10 cellular contexts compared by ENCODE assay signal in the genomic region with DNA sequence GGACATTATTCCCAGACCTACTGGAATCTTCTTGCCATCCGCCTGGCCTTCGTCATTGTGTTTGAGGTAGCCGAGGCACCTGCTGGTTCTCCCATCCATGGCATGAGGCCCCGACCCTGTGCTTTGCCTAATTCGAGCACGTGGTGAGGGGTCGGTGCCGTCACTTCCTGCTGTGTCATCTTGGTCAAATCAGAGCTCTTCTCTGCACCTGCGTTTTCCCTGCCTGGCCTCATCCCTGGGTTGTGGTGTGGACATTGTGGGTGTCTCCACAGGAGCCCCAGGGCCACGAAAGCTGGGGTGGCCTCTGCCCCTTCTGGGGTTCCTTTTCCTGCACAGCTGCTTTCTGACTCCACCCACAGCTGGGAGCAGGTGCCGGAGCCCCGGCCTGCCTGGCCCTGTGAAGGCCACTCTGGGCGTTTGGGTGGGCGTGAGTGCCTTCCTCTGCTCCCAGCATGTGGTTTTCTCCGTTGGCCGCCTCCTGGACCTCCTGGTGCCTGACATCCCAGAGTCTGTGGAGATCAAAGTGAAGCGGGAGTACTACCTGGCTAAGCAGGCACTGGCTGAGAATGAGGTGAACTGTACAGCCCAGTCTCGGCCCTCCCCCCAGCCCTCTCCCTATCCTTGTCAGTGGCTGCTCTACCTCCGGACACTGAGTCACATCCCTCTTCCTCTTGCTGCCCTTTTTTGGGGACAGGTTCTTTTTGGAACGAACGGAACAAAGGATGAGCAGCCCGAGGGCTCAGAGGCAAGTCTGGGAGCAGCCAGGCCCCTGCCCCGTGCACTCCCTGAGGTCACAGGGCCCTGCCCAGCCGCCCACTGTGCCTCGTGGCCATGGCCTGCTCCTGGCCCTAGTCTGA.
A peak's percentile ranks its signal among the peaks of the same experiment; 100 is the strongest.
DNase-seq lines count a peak whose midpoint lies in the region; ATAC-seq lines count a peak whose summit lies in the region.
"Had no signal": no experiment of that assay in that cellular context is flagged by ENCODE, and none has a peak within 500 bp of the region (broad histone marks: within the 10 kb centered on the region; RNA-seq: fewer than 3 reads in every experiment).

No MANE protein-coding gene starts in this region.

- H3K4me1 ChIP-seq in BLaER1 treated with 17β-estradiol and CSF1 and Interleukin-3, amounts not matched to agents 10 nM and 100 nM, result peaks cover 25 to 37% (median 32%) of the 10 kb centered on the region in 10 experiments
- H3K4me1 ChIP-seq in HUES48 (ENCODE audit: control insufficient read depth, insufficient read depth, low read length), result peaks cover 6% of the 10 kb centered on the region; the same call in 1 of the 2 replicates
- no peaks in the 10 kb centered on the region for H3K4me1 ChIP-seq in effector memory CD4-positive, alpha-beta T cell (ENCODE audit: control insufficient read depth, insufficient read depth, low read length, poor library complexity, severe bottlenecking)

- no peaks in the 10 kb centered on the region for H3K27me3 ChIP-seq in BLaER1 treated with 17β-estradiol and CSF1 and Interleukin-3, amounts not matched to agents 10 nM and 100 nM
- H3K27me3 ChIP-seq in HUES48 (ENCODE audit: control insufficient read depth, insufficient read depth, low read length), result no peaks in the 10 kb centered on the region
- H3K27me3 ChIP-seq in effector memory CD4-positive, alpha-beta T cell (replicated peaks; ENCODE audit: control insufficient read depth, insufficient read depth, low read length, poor library complexity, severe bottlenecking), result no peaks in the 10 kb centered on the region

- no peak for DNase-seq in memory B cell (ENCODE audit: low spot score in 2 of 2)
- DNase-seq in KBM-7, result no peak
- no peak for DNase-seq in effector memory CD4-positive, alpha-beta T cell
- no peak for DNase-seq in NCI-H226
- DNase-seq: CD4-positive, alpha-beta memory T cell; NCI-H1105 treated with DMSO at 0.1 percent for 48 hours had no signal

- intact Hi-C loops in dendritic cell treated with granulocyte-macrophage colony-stimulating factor and Interleukin-4, amounts not matched to agents 40 ng/mL and 50 ng/mL, for 4 days (cut with micrococcal nuclease), result no loop called here

- H3K9me3 Mint-ChIP-seq in dendritic cell treated with granulocyte-macrophage colony-stimulating factor and Interleukin-4, amounts not matched to agents 40 ng/mL and 50 ng/mL, for 4 days, result no peaks in the 10 kb centered on the region
- H3K9me3 Mint-ChIP-seq in memory B cell, result no peaks in the 10 kb centered on the region

- H3K9me3 ChIP-seq in BLaER1 treated with 17β-estradiol and CSF1 and Interleukin-3, amounts not matched to agents 10 nM and 100 nM (replicated peaks in 1 of 11), result no peaks in the 10 kb centered on the region
- H3K9me3 ChIP-seq in HUES48 (ENCODE audit: control insufficient read depth, insufficient read depth, low read length), result no peaks in the 10 kb centered on the region
- H3K9me3 ChIP-seq in effector memory CD4-positive, alpha-beta T cell (ENCODE audit: control insufficient read depth, low read length), result no peaks in the 10 kb centered on the region

- H4K20me1 ChIP-seq in BLaER1 treated with 17β-estradiol and CSF1 and Interleukin-3, amounts not matched to agents 10 nM and 100 nM, result peaks cover 0 to 58% (median 19%) of the 10 kb centered on the region in 11 experiments; a peak in 16 of 22 replicates

- peak overlapping the region in 1 of 11 experiments; percentile 34; a peak in 1 of 22 replicates for H3K9ac ChIP-seq in BLaER1 treated with 17β-estradiol and CSF1 and Interleukin-3, amounts not matched to agents 10 nM and 100 nM
- H3K9ac ChIP-seq in HUES48 (ENCODE audit: low read depth, low read length), result no peak overlapping the region

- no peak overlapping the region for H3K4me3 Mint-ChIP-seq in dendritic cell treated with granulocyte-macrophage colony-stimulating factor and Interleukin-4, amounts not matched to agents 40 ng/mL and 50 ng/mL, for 4 days
- H3K4me3 Mint-ChIP-seq in memory B cell, result no peak overlapping the region

- in situ Hi-C loops in KBM-7 (cut with MboI; ENCODE audit: low pct_unique_long_range_greater_than_20kb, low sequenced_read_pairs), result no loop called here

- H3K27me3 Mint-ChIP-seq in dendritic cell treated with granulocyte-macrophage colony-stimulating factor and Interleukin-4, amounts not matched to agents 40 ng/mL and 50 ng/mL, for 4 days, result peaks cover 25% of the 10 kb centered on the region
- no peaks in the 10 kb centered on the region for H3K27me3 Mint-ChIP-seq in memory B cell
- H3K27me3 Mint-ChIP-seq: CD4-positive, alpha-beta memory T cell had no signal

- ATAC-seq in memory B cell (ENCODE audit: low read depth), result peak; percentile 44
- ATAC-seq in GM19328 (IDR thresholded peaks at IDR 0.05; ENCODE audit: unreplicated experiment), result no peak

- peak overlapping the region; percentile 0 for H3K27ac Mint-ChIP-seq in dendritic cell treated with granulocyte-macrophage colony-stimulating factor and Interleukin-4, amounts not matched to agents 40 ng/mL and 50 ng/mL, for 4 days
- H3K27ac Mint-ChIP-seq in memory B cell, result no peak overlapping the region

- peak overlapping the region in 10 of 11 experiments; percentile 17 to 61 (median 46); a peak in 19 of 22 replicates for H3K4me2 ChIP-seq in BLaER1 treated with 17β-estradiol and CSF1 and Interleukin-3, amounts not matched to agents 10 nM and 100 nM

- no peak overlapping the region for H3K27ac ChIP-seq in BLaER1 treated with 17β-estradiol and CSF1 and Interleukin-3, amounts not matched to agents 10 nM and 100 nM
- H3K27ac ChIP-seq in HUES48 (ENCODE audit: low read depth, low read length), result peak overlapping the region; percentile 50
- no peak overlapping the region for H3K27ac ChIP-seq in effector memory CD4-positive, alpha-beta T cell (ENCODE audit: insufficient read depth, low read length, poor library complexity, severe bottlenecking)

- H3K36me3 Mint-ChIP-seq in dendritic cell treated with granulocyte-macrophage colony-stimulating factor and Interleukin-4, amounts not matched to agents 40 ng/mL and 50 ng/mL, for 4 days (ENCODE audit: low read depth), result peaks cover 37% of the 10 kb centered on the region
- peaks cover 16% of the 10 kb centered on the region for H3K36me3 Mint-ChIP-seq in memory B cell

- peaks cover 19 to 39% (median 32%) of the 10 kb centered on the region in 11 experiments for H3K36me3 ChIP-seq in BLaER1 treated with 17β-estradiol and CSF1 and Interleukin-3, amounts not matched to agents 10 nM and 100 nM
- H3K36me3 ChIP-seq in HUES48 (ENCODE audit: control insufficient read depth, insufficient read depth, low read length), result peaks cover 38% of the 10 kb centered on the region
- peaks cover 11% of the 10 kb centered on the region for H3K36me3 ChIP-seq in effector memory CD4-positive, alpha-beta T cell (ENCODE audit: control insufficient read depth, insufficient read depth, low read length)

- H3K4me1 Mint-ChIP-seq in dendritic cell treated with granulocyte-macrophage colony-stimulating factor and Interleukin-4, amounts not matched to agents 40 ng/mL and 50 ng/mL, for 4 days (ENCODE audit: low read depth), result peaks cover 24% of the 10 kb centered on the region
- peaks cover 15% of the 10 kb centered on the region for H3K4me1 Mint-ChIP-seq in memory B cell

- H3K4me3 ChIP-seq in BLaER1 treated with 17β-estradiol and CSF1 and Interleukin-3, amounts not matched to agents 10 nM and 100 nM, result no peak overlapping the region
- H3K4me3 ChIP-seq in HUES48 (ENCODE audit: low read depth, low read length), result no peak overlapping the region
- H3K4me3 ChIP-seq in effector memory CD4-positive, alpha-beta T cell (ENCODE audit: insufficient read depth, low read depth, low read length, poor library complexity, severe bottlenecking), result no peak overlapping the region
